Comparison of ENCODE assay signal across 1 cellular context in the genomic region with DNA sequence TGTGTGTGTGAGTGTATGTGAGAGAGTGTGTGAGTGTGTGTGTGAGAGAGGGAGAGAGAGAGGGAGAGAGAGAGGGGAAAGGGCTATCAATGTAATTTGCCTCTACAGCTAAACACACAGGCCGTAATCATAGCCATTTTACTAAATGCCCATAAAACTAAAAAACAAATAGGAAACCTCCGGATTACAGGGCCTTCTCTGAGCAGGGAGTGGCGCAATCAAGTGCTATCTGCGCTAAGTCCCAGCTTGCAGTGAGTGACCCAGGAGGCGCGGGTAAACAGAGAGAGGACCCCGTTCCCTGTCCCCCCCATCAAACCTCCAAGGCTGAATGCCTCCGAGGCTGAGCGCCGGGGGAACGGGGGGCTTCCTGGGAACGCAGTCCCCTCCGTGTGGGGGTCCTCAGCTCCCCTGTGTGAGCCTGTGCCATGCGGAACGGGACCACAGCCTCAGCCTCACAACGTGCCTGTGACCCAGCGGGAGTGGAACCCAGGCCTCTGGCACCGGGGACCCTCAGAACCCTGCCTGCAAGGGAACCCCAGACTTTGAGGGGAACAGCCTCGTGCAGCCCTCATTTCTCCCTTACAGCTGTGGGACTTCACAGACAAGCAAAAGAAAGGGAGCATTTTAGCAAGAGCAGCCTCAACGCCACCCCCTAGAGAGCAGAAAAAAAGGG.
TF ChIP-seq lines count a peak whose summit lies in the region.

No MANE protein-coding gene starts in this region.

TF ChIP-seq in H1, 55 proteins besides CTCF, POLR2A, EP300 and RAD21:
- TF ChIP-seq CBX8 (IDR thresholded peaks at IDR 0.05; ENCODE audit: borderline replicate concordance, low read depth, low read length) (no peak), POU5F1 (IDR thresholded peaks at IDR 0.05; ENCODE audit: low read depth, low read length) (no peak), RFX5 (IDR thresholded peaks at IDR 0.05; ENCODE audit: borderline replicate concordance, low read depth, low read length) (no peak), JUN (IDR thresholded peaks at IDR 0.05; ENCODE audit: low read depth, low read length) (no peak), EGR1 (IDR thresholded peaks at IDR 0.05; ENCODE audit: borderline replicate concordance, low read depth, low read length) (no peak), USF2 (IDR thresholded peaks at IDR 0.05; ENCODE audit: low read length) (no peak), CBX5 (IDR thresholded peaks at IDR 0.05; ENCODE audit: low read depth, low read length) (no peak), SP1 (IDR thresholded peaks at IDR 0.05; ENCODE audit: low read depth, low read length) (no peak), TAF1 (IDR thresholded peaks at IDR 0.05; ENCODE audit: low read depth, low read length) (no peak), KDM5A (IDR thresholded peaks at IDR 0.05; ENCODE audit: low read length) (no peak), CREB1 (IDR thresholded peaks at IDR 0.05) (no peak), CHD2 (IDR thresholded peaks at IDR 0.05; ENCODE audit: low read length) (no peak), HDAC2 (IDR thresholded peaks at IDR 0.05; ENCODE audit: borderline replicate concordance in 1 of 2, low read depth in 2 of 2, low read length in 2 of 2) (no peak), ASH2L (IDR thresholded peaks at IDR 0.05; ENCODE audit: low read length) (no peak)
